8 cellular contexts compared by ENCODE assay signal in genomic region chr6:44126320-44127149, GRCh38. TPM values are rescaled to one million over a fixed set of nuclear protein-coding genes. Genes with fewer than 3 reads are reported as not detected.
A peak's percentile ranks its signal among the peaks of the same experiment; 100 is the strongest.
DNase-seq lines count a peak whose midpoint lies in the region; ATAC-seq and TF ChIP-seq lines count a peak whose summit lies in the region.

No MANE protein-coding gene starts in this region.

- no peak for TF ChIP-seq EP300 in transverse colon (IDR thresholded peaks at IDR 0.05; ENCODE audit: low read depth)

- no peak for TF ChIP-seq CTCF in AG04449 (IDR thresholded peaks at IDR 0.05; ENCODE audit: insufficient read depth, low read length, missing control alignments)
- no peak for TF ChIP-seq CTCF in transverse colon (IDR thresholded peaks at IDR 0.05)

- H3K4me1 Mint-ChIP-seq in activated naive CD4-positive, alpha-beta T cell treated with anti-CD3 and anti-CD28 coated beads, Interleukin-2, amount 10 ng/mL, durations not matched to agents 7 days and 5 days = peaks cover 58% of the 10 kb centered on the region

- H2BK12ac ChIP-seq in trophoblast cell (ENCODE audit: low read length) = no peak overlapping the region

- H4K91ac ChIP-seq in trophoblast cell (ENCODE audit: low read depth, low read length) = peak overlapping the region; percentile 89

- H3K9me3 ChIP-seq in SJSA1 (replicated peaks) (no peaks in the 10 kb centered on the region; the same call in 1 of the 2 replicates), trophoblast cell (ENCODE audit: insufficient read depth, low read depth, low read length) (no peaks in the 10 kb centered on the region), transverse colon (no peaks in the 10 kb centered on the region)

- H3K4me2 ChIP-seq in trophoblast cell (ENCODE audit: low read length) = peak overlapping the region; percentile 65

- peak overlapping the region; percentile 61 for H3K4ac ChIP-seq in trophoblast cell (ENCODE audit: low read depth, low read length)

- peak; percentile 55 for TF ChIP-seq POLR2A in transverse colon (IDR thresholded peaks at IDR 0.05)

- peak; percentile 57 for ATAC-seq in GM18870 (IDR thresholded peaks at IDR 0.05; ENCODE audit: unreplicated experiment)
- peak; percentile 48 for ATAC-seq in HG03175 (IDR thresholded peaks at IDR 0.05; ENCODE audit: unreplicated experiment)

- intact Hi-C loops in transverse colon (cut with DNase I; ENCODE audit: low total_unique reads) = no loop called here

- H4K8ac ChIP-seq in trophoblast cell (ENCODE audit: low read depth, low read length) = peak overlapping the region; percentile 83

- peaks cover 18% of the 10 kb centered on the region for H3K4me1 ChIP-seq in SJSA1 (replicated peaks)
- peaks cover 7 to 12% of the 10 kb centered on the region in 2 experiments for H3K4me1 ChIP-seq in trophoblast cell (ENCODE audit: control insufficient read depth in 1 of 2, insufficient read depth in 2 of 2, low read length in 2 of 2)
- H3K4me1 ChIP-seq in transverse colon = peaks cover 37 to 63% (median 58%) of the 10 kb centered on the region in 4 donors

- peak overlapping the region; percentile 82 for H3K4me3 ChIP-seq in AG04449 (ENCODE audit: low read depth, low read length)
- peak overlapping the region; percentile 77 for H3K4me3 ChIP-seq in SJSA1
- H3K4me3 ChIP-seq in trophoblast cell (ENCODE audit: low read depth, low read length) = peak overlapping the region; percentile 85
- H3K4me3 ChIP-seq in transverse colon = peak overlapping the region; percentile 86 to 98 (median 94)

- H3K27me3 ChIP-seq in SJSA1 (replicated peaks) (no peaks in the 10 kb centered on the region), trophoblast cell (ENCODE audit: insufficient read depth, low read length) (no peaks in the 10 kb centered on the region), transverse colon (no peaks in the 10 kb centered on the region)

- peak overlapping the region; percentile 59 for H2AFZ ChIP-seq in trophoblast cell (ENCODE audit: insufficient read depth, low read length, poor library complexity)

- peaks cover 24% of the 10 kb centered on the region for H3K36me3 Mint-ChIP-seq in activated naive CD4-positive, alpha-beta T cell treated with anti-CD3 and anti-CD28 coated beads, Interleukin-2, amount 10 ng/mL, durations not matched to agents 7 days and 5 days

- H3K23ac ChIP-seq in trophoblast cell (ENCODE audit: low read length) = no peak overlapping the region

- CTCF ChIA-PET in AG04449 (lab: Yijun Ruan, JAX) = no interaction called here
- CTCF ChIA-PET in activated naive CD4-positive, alpha-beta T cell treated with anti-CD3 and anti-CD28 coated beads, Interleukin-2, amount 10 ng/mL, durations not matched to agents 7 days and 5 days (lab: Charles Lee) = no interaction called here

- H3K27me3 Mint-ChIP-seq in activated naive CD4-positive, alpha-beta T cell treated with anti-CD3 and anti-CD28 coated beads, Interleukin-2, amount 10 ng/mL, durations not matched to agents 7 days and 5 days = peaks cover 7% of the 10 kb centered on the region

- H2AK5ac ChIP-seq in trophoblast cell (ENCODE audit: low read length) = peak overlapping the region; percentile 13

- H3K36me3 ChIP-seq in SJSA1 (peaks cover 16% of the 10 kb centered on the region), trophoblast cell (ENCODE audit: control insufficient read depth in 1 of 2, insufficient read depth in 2 of 2, low read length in 2 of 2) (no peaks in the 10 kb centered on the region), transverse colon (no peaks in the 10 kb centered on the region)

- H2BK120ac ChIP-seq in trophoblast cell (ENCODE audit: insufficient read depth, low read length, poor library complexity) = peak overlapping the region; percentile 78

- in situ Hi-C loops in transverse colon (cut with MboI; ENCODE audit: low pct_ligation_motif_present in 1 of 4, low pct_unique_long_range_greater_than_20kb in 1 of 4, low sequenced_read_pairs in 3 of 4) = no loop called here

- peak overlapping the region; percentile 91 for H3K14ac ChIP-seq in trophoblast cell (ENCODE audit: low read length)

- H3K9ac ChIP-seq in trophoblast cell (ENCODE audit: low read length) = peak overlapping the region; percentile 69

- H3K9me3 Mint-ChIP-seq in activated naive CD4-positive, alpha-beta T cell treated with anti-CD3 and anti-CD28 coated beads, Interleukin-2, amount 10 ng/mL, durations not matched to agents 7 days and 5 days = no peaks in the 10 kb centered on the region

- H3K27ac ChIP-seq in SJSA1 (peak overlapping the region; percentile 70), trophoblast cell (ENCODE audit: low read depth, low read length) (peak overlapping the region; percentile 89), transverse colon (peak overlapping the region; percentile 92 to 98 (median 95))

- H3K4me3 Mint-ChIP-seq in activated naive CD4-positive, alpha-beta T cell treated with anti-CD3 and anti-CD28 coated beads, Interleukin-2, amount 10 ng/mL, durations not matched to agents 7 days and 5 days = peak overlapping the region; percentile 88

- H2BK5ac ChIP-seq in trophoblast cell (ENCODE audit: low read depth, low read length, poor library complexity) = peak overlapping the region; percentile 94

- peaks cover 22% of the 10 kb centered on the region for H3K79me2 ChIP-seq in trophoblast cell (ENCODE audit: control insufficient read depth, insufficient read depth, low read length, poor library complexity)

- peaks cover 12% of the 10 kb centered on the region for H3K79me1 ChIP-seq in trophoblast cell (ENCODE audit: low read length)

- H3K27ac Mint-ChIP-seq in activated naive CD4-positive, alpha-beta T cell treated with anti-CD3 and anti-CD28 coated beads, Interleukin-2, amount 10 ng/mL, durations not matched to agents 7 days and 5 days = peak overlapping the region; percentile 94

- H4K12ac ChIP-seq in trophoblast cell (ENCODE audit: low read depth, low read length) = no peak overlapping the region

- no CpG with 5 or more reads among the region's 31 CpGs for WGBS in trophoblast cell (ENCODE audit: extremely low coverage, insufficient coverage, insufficient read length)
- WGBS in transverse colon (ENCODE audit: low coverage in 1 of 2), 2 donors = 2 to 3% methylated on average over 5 to 22 of the region's 31 CpGs

- POLR2A ChIA-PET in AG04449 (lab: Yijun Ruan, JAX) = interaction anchor here (0.7 kb wide), 1 partner anchor 10 kb away, joined by 3 read pairs; no protein-coding TSS in a partner anchor

- no peak for DNase-seq in AG04449 (ENCODE audit: low read depth, low spot score)
- DNase-seq in SJSA1 (ENCODE audit: low read depth in 1 of 2, low spot score in 2 of 2) = peak; percentile 62 to 70
- peak; percentile 78 for DNase-seq in activated naive CD4-positive, alpha-beta T cell treated with anti-CD3 and anti-CD28 coated beads, Interleukin-2, amount 10 ng/mL, durations not matched to agents 7 days and 5 days
- DNase-seq in glomerular visceral epithelial cell (ENCODE audit: extremely low spot score) = peak; percentile 78
- peak; percentile 63 to 65 for DNase-seq in trophoblast cell
- DNase-seq in transverse colon = peak; percentile 60

- H3K18ac ChIP-seq in trophoblast cell (ENCODE audit: low read length) = peak overlapping the region; percentile 93

RNA-seq across cellular contexts. Expression of gene MRPL14, which starts 0.7 kb away (rescaled TPM):
- 67.0 and 69.4 TPM in 2 replicates for total RNA-seq in SJSA1 (2014; rRNA removed; shearing (Covaris generic))
- 79.2 and 82.1 TPM in 2 replicates for polyA plus RNA-seq in trophoblast cell (2013)
- total RNA-seq in transverse colon = 10 to 100 TPM; 15.5 to 54.6 (median 45.9) TPM

RNA-seq across cellular contexts. Expression of gene TMEM63B, which starts 0.8 kb away (rescaled TPM):
- 7.1 and 12.7 TPM in 2 replicates for total RNA-seq in SJSA1 (2014; rRNA removed; shearing (Covaris generic))
- polyA plus RNA-seq in trophoblast cell (2013) = 36.4 and 36.9 TPM in 2 replicates
- total RNA-seq in transverse colon = 100 to 1,000 TPM in 2 of 4 donors, 10 to 100 TPM in 2; 35.0 to 258 (median 89.4) TPM

RNA-seq across cellular contexts. Expression of gene CAPN11, which starts 32.1 kb away (rescaled TPM):
- total RNA-seq in SJSA1 (2014; rRNA removed; shearing (Covaris generic)) = not detected in 2 replicates
- polyA plus RNA-seq in trophoblast cell (2013) = 0.06 and 0.07 TPM in 2 replicates
- 10 to 100 TPM in 1 of 4 donors, 1 to 10 TPM in 2, not detected in 1; 1.6 to 19.8 (median 4.9) TPM for total RNA-seq in transverse colon
